ENCODE assay signal across 8 cellular contexts in genomic region chr6:41546475-41546865, GRCh38. TPM values are rescaled to one million over a fixed set of nuclear protein-coding genes. Genes with fewer than 3 reads are reported as not detected.
DNase-seq lines count a peak whose midpoint lies in the region; ATAC-seq and TF ChIP-seq lines count a peak whose summit lies in the region.

No MANE protein-coding gene starts in this region.

- peaks cover 40% of the 10 kb centered on the region for H3K27me3 Mint-ChIP-seq in activated T-helper 1 cell treated with anti-CD3 and anti-CD28 coated beads, Interleukin-12 subunit alpha, Interleukin-12 subunit beta, Interleukin-2, Interleukin-4 antibody, amounts not matched to agents 30 ng/mL and 10 ng/mL and 1 ng/mL, durations not matched to agents 14 hours and 24 hours and 36 hours (ENCODE audit: insufficient read depth)
- peaks cover 8% of the 10 kb centered on the region for H3K27me3 Mint-ChIP-seq in glutamatergic neuron (ENCODE audit: unreplicated experiment)

- no peaks in the 10 kb centered on the region for H3K9me3 Mint-ChIP-seq in activated T-helper 1 cell treated with anti-CD3 and anti-CD28 coated beads, Interleukin-12 subunit alpha, Interleukin-12 subunit beta, Interleukin-2, Interleukin-4 antibody, amounts not matched to agents 30 ng/mL and 10 ng/mL and 1 ng/mL, durations not matched to agents 14 hours and 24 hours and 36 hours
- peaks cover 7% of the 10 kb centered on the region for H3K9me3 Mint-ChIP-seq in glutamatergic neuron (ENCODE audit: unreplicated experiment)

- H3K4me3 Mint-ChIP-seq in activated T-helper 1 cell treated with anti-CD3 and anti-CD28 coated beads, Interleukin-12 subunit alpha, Interleukin-12 subunit beta, Interleukin-2, Interleukin-4 antibody, amounts not matched to agents 30 ng/mL and 10 ng/mL and 1 ng/mL, durations not matched to agents 14 hours and 24 hours and 36 hours = no peak overlapping the region
- no peak overlapping the region for H3K4me3 Mint-ChIP-seq in glutamatergic neuron (ENCODE audit: unreplicated experiment)

- peaks cover 7% of the 10 kb centered on the region for H3K36me3 Mint-ChIP-seq in activated T-helper 1 cell treated with anti-CD3 and anti-CD28 coated beads, Interleukin-12 subunit alpha, Interleukin-12 subunit beta, Interleukin-2, Interleukin-4 antibody, amounts not matched to agents 30 ng/mL and 10 ng/mL and 1 ng/mL, durations not matched to agents 14 hours and 24 hours and 36 hours (ENCODE audit: low read depth)
- H3K36me3 Mint-ChIP-seq in glutamatergic neuron (ENCODE audit: unreplicated experiment) = no peaks in the 10 kb centered on the region

- H3K27ac Mint-ChIP-seq in activated T-helper 1 cell treated with anti-CD3 and anti-CD28 coated beads, Interleukin-12 subunit alpha, Interleukin-12 subunit beta, Interleukin-2, Interleukin-4 antibody, amounts not matched to agents 30 ng/mL and 10 ng/mL and 1 ng/mL, durations not matched to agents 14 hours and 24 hours and 36 hours = no peak overlapping the region
- H3K27ac Mint-ChIP-seq in glutamatergic neuron (ENCODE audit: unreplicated experiment) = no peak overlapping the region

- DNase-seq in GM03348 (ENCODE audit: low spot score) (peak; percentile 90), hepatic stellate cell (ENCODE audit: low spot score) (peak; percentile 68), glutamatergic neuron (no peak), mucosa of gallbladder (ENCODE audit: low spot score) (no peak)
- DNase-seq in activated T-helper 1 cell treated with anti-CD3 and anti-CD28 coated beads, Interleukin-12 subunit alpha, Interleukin-12 subunit beta, Interleukin-2, Interleukin-4 antibody, amounts not matched to agents 30 ng/mL and 10 ng/mL and 1 ng/mL, durations not matched to agents 14 hours and 24 hours and 36 hours (ENCODE audit: low spot score) = peak; percentile 58
- peak; percentile 72 for DNase-seq in stimulated activated CD4-positive, alpha-beta T cell treated with anti-CD3 and anti-CD28 coated beads, Interleukin-15, amount 100 ng/mL, for 24 hours

- no peak for TF ChIP-seq CTCF in glutamatergic neuron (IDR thresholded peaks at IDR 0.05; ENCODE audit: partially characterized antibody, unreplicated experiment)

- intact Hi-C loops in activated T-helper 1 cell treated with anti-CD3 and anti-CD28 coated beads, Interleukin-12 subunit alpha, Interleukin-12 subunit beta, Interleukin-2, Interleukin-4 antibody, amounts not matched to agents 30 ng/mL and 10 ng/mL and 1 ng/mL, durations not matched to agents 14 hours and 24 hours and 36 hours (cut with micrococcal nuclease) = loop anchor here (1.0 to 5.0 kb wide), 7 partner anchors 14 to 241 kb away; partner anchors contain the start of gene TOMM6

- ATAC-seq in GM21360 (IDR thresholded peaks at IDR 0.05; ENCODE audit: unreplicated experiment) = peak; percentile 19
- ATAC-seq in HG03521 (IDR thresholded peaks at IDR 0.05; ENCODE audit: unreplicated experiment) = peak; percentile 29

- H3K4me1 Mint-ChIP-seq in activated T-helper 1 cell treated with anti-CD3 and anti-CD28 coated beads, Interleukin-12 subunit alpha, Interleukin-12 subunit beta, Interleukin-2, Interleukin-4 antibody, amounts not matched to agents 30 ng/mL and 10 ng/mL and 1 ng/mL, durations not matched to agents 14 hours and 24 hours and 36 hours (ENCODE audit: low read depth) = peaks cover 39% of the 10 kb centered on the region
- peaks cover 6% of the 10 kb centered on the region for H3K4me1 Mint-ChIP-seq in glutamatergic neuron (ENCODE audit: low read depth, unreplicated experiment)

RNA-seq across cellular contexts. Expression of gene FOXP4, which starts 0.3 kb away (rescaled TPM):
- 21.6 and 24.0 TPM in 2 replicates for total RNA-seq in activated T-helper 1 cell treated with anti-CD3 and anti-CD28 coated beads, Interleukin-12 subunit alpha, Interleukin-12 subunit beta, Interleukin-2, Interleukin-4 antibody, amounts not matched to agents 30 ng/mL and 10 ng/mL and 1 ng/mL, durations not matched to agents 14 hours and 24 hours and 36 hours
- 27.9 TPM for total RNA-seq in glutamatergic neuron (ENCODE audit: unreplicated experiment)
- 66.5 TPM for total RNA-seq in mucosa of gallbladder

Comparison
In these comparisons a context has a peak if more than half of its experiments do, and no peak if none do; other contexts are left out.
1. DNase-seq: peak in GM03348 (single experiment), activated T-helper 1 cell treated with anti-CD3 and anti-CD28 coated beads, Interleukin-12 subunit alpha, Interleukin-12 subunit beta, Interleukin-2, Interleukin-4 antibody, amounts not matched to agents 30 ng/mL and 10 ng/mL and 1 ng/mL, durations not matched to agents 14 hours and 24 hours and 36 hours (single experiment), hepatic stellate cell (single experiment) and stimulated activated CD4-positive, alpha-beta T cell treated with anti-CD3 and anti-CD28 coated beads, Interleukin-15, amount 100 ng/mL, for 24 hours (single experiment); none in glutamatergic neuron (single experiment) and mucosa of gallbladder (single experiment).